7 cellular contexts compared by ENCODE assay signal in the genomic region with DNA sequence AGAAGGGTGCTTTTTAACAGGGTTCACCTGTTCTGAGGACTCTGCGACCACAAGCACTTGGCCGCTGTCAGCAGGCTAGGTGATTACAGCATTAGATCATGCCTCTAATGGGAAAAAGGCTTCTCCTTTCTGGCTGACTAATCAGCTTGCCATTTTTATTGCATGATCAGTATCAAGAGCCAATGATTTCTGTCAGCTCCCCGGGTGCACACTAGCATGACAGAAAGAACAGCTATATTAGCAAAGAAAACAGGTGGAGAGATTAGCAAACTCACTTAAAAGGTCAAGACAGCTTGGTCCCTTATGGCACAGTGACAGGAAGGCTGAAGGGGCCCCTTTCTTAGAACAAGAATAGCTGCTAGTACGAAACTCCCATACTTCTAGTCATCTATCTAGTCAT.
DNase-seq lines count a peak whose midpoint lies in the region; ATAC-seq lines count a peak whose summit lies in the region.

No MANE protein-coding gene starts in this region.

- DNase-seq in LHCN-M2 (ENCODE audit: low read depth) = peak; percentile 99
- DNase-seq in NCI-H2171 (lab: John Stamatoyannopoulos, UW) = no peak
- DNase-seq in HuH-7 (ENCODE audit: low spot score) = no peak
- no peak for DNase-seq in caudate nucleus (lab: John Stamatoyannopoulos, UW)

- no peak overlapping the region for H3K27ac ChIP-seq in caudate nucleus (ENCODE audit: low read depth, low read length)

- ATAC-seq in GM18502 (IDR thresholded peaks at IDR 0.05; ENCODE audit: poor library complexity, unreplicated experiment) (peak; percentile 73), GM21717 (IDR thresholded peaks at IDR 0.05; ENCODE audit: unreplicated experiment) (peak; percentile 47), esophagus mucosa (peak; percentile 56)
